Comparison of ENCODE assay signal across 11 cellular contexts in the genomic region with DNA sequence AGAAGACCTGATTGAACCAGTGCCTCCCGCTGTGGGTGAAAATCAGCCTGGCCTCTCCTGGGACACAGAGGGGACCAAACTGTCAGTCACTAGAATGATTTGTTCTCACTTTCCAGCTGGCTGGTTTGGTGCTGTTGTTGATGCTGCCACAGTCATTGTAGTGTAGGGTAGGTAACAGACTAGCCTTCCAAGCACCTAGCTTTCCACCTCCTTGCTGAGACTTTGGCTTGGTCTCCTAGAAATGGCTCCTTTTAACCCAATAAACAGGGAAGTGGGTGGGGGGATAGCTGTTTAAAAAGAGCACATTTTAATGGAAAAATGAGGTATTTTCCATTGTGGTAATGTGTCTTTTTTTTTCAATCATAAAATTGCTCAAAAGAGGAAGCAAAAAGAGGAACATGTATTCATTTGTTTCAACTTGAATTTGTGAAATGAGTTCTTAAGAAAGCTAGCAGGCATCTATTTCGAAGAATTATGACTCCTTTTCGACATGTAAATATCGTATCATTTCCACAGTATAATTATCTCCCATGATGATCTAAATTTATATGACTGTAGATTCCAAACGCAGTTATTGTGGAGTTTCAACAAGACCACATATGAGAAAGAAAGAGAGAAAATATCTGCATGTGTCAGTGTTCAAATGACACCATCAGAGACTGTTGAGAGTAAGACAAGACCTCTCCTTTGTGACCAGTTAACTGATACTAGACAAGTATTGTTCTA.
A peak's percentile ranks its signal among the peaks of the same experiment; 100 is the strongest.
DNase-seq lines count a peak whose midpoint lies in the region; ATAC-seq and TF ChIP-seq lines count a peak whose summit lies in the region.
"Had no signal": no experiment of that assay in that cellular context is flagged by ENCODE, and none has a peak within 500 bp of the region (broad histone marks: within the 10 kb centered on the region; RNA-seq: fewer than 3 reads in every experiment).

No MANE protein-coding gene starts in this region.

- no peaks in the 10 kb centered on the region for H3K79me2 ChIP-seq in PC-3 (ENCODE audit: low read length)

- no peak overlapping the region for H3K4me3 Mint-ChIP-seq in naive thymus-derived CD4-positive, alpha-beta T cell
- H3K4me3 Mint-ChIP-seq: brain had no signal

- ATAC-seq in GM18909 (IDR thresholded peaks at IDR 0.05; ENCODE audit: poor library complexity, unreplicated experiment), result peak; percentile 93
- ATAC-seq in HG02763 (IDR thresholded peaks at IDR 0.05; ENCODE audit: unreplicated experiment), result peak; percentile 86
- peak; percentile 63 for ATAC-seq in naive thymus-derived CD4-positive, alpha-beta T cell
- ATAC-seq in left cardiac atrium, result no peak
- no peak for ATAC-seq in PC-3

- H3K27me3 ChIP-seq in naive thymus-derived CD4-positive, alpha-beta T cell (ENCODE audit: control insufficient read depth in 2 of 2, insufficient read depth in 2 of 2, low read length in 2 of 2), result no peaks in the 10 kb centered on the region
- H3K27me3 ChIP-seq in colonic mucosa (no peaks in the 10 kb centered on the region), PC-3 (ENCODE audit: low read length) (no peaks in the 10 kb centered on the region)

- peak; percentile 70 for DNase-seq in NAMALWA (ENCODE audit: low spot score)
- DNase-seq in naive thymus-derived CD4-positive, alpha-beta T cell, result no peak
- DNase-seq in NCI-H2227 (lab: John Stamatoyannopoulos, UW; ENCODE audit: unreplicated experiment), result no peak
- no peak for DNase-seq in colonic mucosa
- DNase-seq in left cardiac atrium, result no peak
- no peak for DNase-seq in PC-3
- DNase-seq: SHP77 had no signal

- CTCF ChIA-PET in naive thymus-derived CD4-positive, alpha-beta T cell (lab: Charles Lee), result no interaction called here
- CTCF ChIA-PET in PC-3 (lab: Charles Lee), result no interaction called here

- no peaks in the 10 kb centered on the region for H3K36me3 ChIP-seq in naive thymus-derived CD4-positive, alpha-beta T cell (ENCODE audit: control insufficient read depth in 2 of 3, insufficient read depth in 3 of 3, low read length in 3 of 3)
- no peaks in the 10 kb centered on the region for H3K36me3 ChIP-seq in colonic mucosa
- H3K36me3 ChIP-seq in PC-3 (ENCODE audit: low read depth, low read length), result no peaks in the 10 kb centered on the region
- H3K36me3 ChIP-seq: HAP-1 had no signal

- peaks cover 0 to 2% (median 0%) of the 10 kb centered on the region in 11 donors for H3K9me3 Mint-ChIP-seq in naive thymus-derived CD4-positive, alpha-beta T cell
- H3K9me3 Mint-ChIP-seq: brain had no signal

- H4K20me1 ChIP-seq in PC-3 (ENCODE audit: low read length), result no peaks in the 10 kb centered on the region

- H2AFZ ChIP-seq in PC-3 (ENCODE audit: low read length), result no peak overlapping the region

- H3K4me1 ChIP-seq in naive thymus-derived CD4-positive, alpha-beta T cell (ENCODE audit: control insufficient read depth in 2 of 2, insufficient read depth in 2 of 2, low read length in 2 of 2), result no peaks in the 10 kb centered on the region
- H3K4me1 ChIP-seq in colonic mucosa (no peaks in the 10 kb centered on the region), PC-3 (ENCODE audit: insufficient read depth, low read length) (no peaks in the 10 kb centered on the region)
- H3K4me1 ChIP-seq: HAP-1 had no signal

- H3K9ac ChIP-seq in colonic mucosa (ENCODE audit: low read depth in 2 of 2, low read length in 2 of 2) (no peak overlapping the region), PC-3 (ENCODE audit: low read length) (no peak overlapping the region)

- H3K27ac ChIP-seq in naive thymus-derived CD4-positive, alpha-beta T cell (ENCODE audit: low read depth, low read length), result no peak overlapping the region
- H3K27ac ChIP-seq in colonic mucosa, result no peak overlapping the region
- no peak overlapping the region for H3K27ac ChIP-seq in PC-3 (ENCODE audit: low read length)

- H3K9me3 ChIP-seq in naive thymus-derived CD4-positive, alpha-beta T cell (ENCODE audit: control insufficient read depth in 2 of 3, low read length in 3 of 3), result no peaks in the 10 kb centered on the region
- H3K9me3 ChIP-seq in colonic mucosa, result no peaks in the 10 kb centered on the region
- H3K9me3 ChIP-seq in PC-3 (ENCODE audit: low read length), result no peaks in the 10 kb centered on the region; the same call in 1 of the 2 replicates
- H3K9me3 ChIP-seq: HAP-1 had no signal

- H3K4me2 ChIP-seq in PC-3 (ENCODE audit: low read length), result no peak overlapping the region

- no peaks in the 10 kb centered on the region for H3K36me3 Mint-ChIP-seq in naive thymus-derived CD4-positive, alpha-beta T cell
- H3K36me3 Mint-ChIP-seq: brain had no signal

- peaks cover 0 to 3% (median 0%) of the 10 kb centered on the region in 7 donors for H3K4me1 Mint-ChIP-seq in naive thymus-derived CD4-positive, alpha-beta T cell
- H3K4me1 Mint-ChIP-seq: brain had no signal

- TF ChIP-seq CTCF in colonic mucosa (IDR thresholded peaks at IDR 0.05) (no peak), PC-3 (conservative IDR thresholded peaks at IDR 0.05; ENCODE audit: low read depth, low read length) (no peak)

- H3K27ac Mint-ChIP-seq in naive thymus-derived CD4-positive, alpha-beta T cell, result no peak overlapping the region
- H3K27ac Mint-ChIP-seq: brain had no signal

- no peaks in the 10 kb centered on the region for H3F3A ChIP-seq in PC-3 (ENCODE audit: low read length, unreplicated experiment)

- no peak overlapping the region for H3K4me3 ChIP-seq in naive thymus-derived CD4-positive, alpha-beta T cell (ENCODE audit: low read length)
- H3K4me3 ChIP-seq in colonic mucosa (no peak overlapping the region), PC-3 (ENCODE audit: low read length) (no peak overlapping the region)
- H3K4me3 ChIP-seq: HAP-1 had no signal

- no peaks in the 10 kb centered on the region for H3K9me2 ChIP-seq in PC-3 (replicated peaks; ENCODE audit: low read length)

- intact Hi-C loops in naive thymus-derived CD4-positive, alpha-beta T cell (cut with micrococcal nuclease), result no loop called here
- intact Hi-C loops in colonic mucosa (cut with DNase I) (no loop called here), left cardiac atrium (cut with DNase I) (no loop called here), PC-3 (cut with micrococcal nuclease) (no loop called here)

- POLR2A ChIA-PET in naive thymus-derived CD4-positive, alpha-beta T cell (lab: Charles Lee), result no interaction called here
- POLR2A ChIA-PET in PC-3 (lab: Charles Lee; ENCODE audit: unreplicated experiment), result no interaction called here

- H3K27me3 Mint-ChIP-seq in naive thymus-derived CD4-positive, alpha-beta T cell, result peaks cover 0 to 4% (median 0%) of the 10 kb centered on the region in 5 donors

- BruUV-seq in PC-3 (replicated peaks; lab: Mats Ljungman, UMichigan), result no TSS peak

Comparison
In these comparisons a context has a peak if more than half of its experiments do, and no peak if none do; other contexts are left out.
1. ATAC-seq: peak in GM18909 (single experiment), HG02763 (single experiment) and naive thymus-derived CD4-positive, alpha-beta T cell (single experiment); none in left cardiac atrium (0 of 2) and PC-3 (single experiment).